2 cellular contexts compared by ENCODE assay signal in genomic region chr17:82350182-82351030, GRCh38.
TF ChIP-seq lines count a peak whose summit lies in the region.

No MANE protein-coding gene starts in this region.

TF ChIP-seq in GM12878, 131 proteins besides CTCF, POLR2A, EP300 and RAD21:
- peak; percentile 95 for TF ChIP-seq MLLT1 (IDR thresholded peaks at IDR 0.05)
- TF ChIP-seq SMARCA5 (IDR thresholded peaks at IDR 0.05), result peak; percentile 20; the same call in 1 of the 2 replicates
- 0 out of 4 replicates have a peak, but pooled peaks of 1 of the 2 experiments have one; percentile 10 for TF ChIP-seq IKZF2 (IDR thresholded peaks at IDR 0.05)
- peak; percentile 87; the same call in 1 of the 2 replicates for TF ChIP-seq ZNF217 (IDR thresholded peaks at IDR 0.05)
- TF ChIP-seq ETV6 (conservative IDR thresholded peaks at IDR 0.05 in 1 of 2, IDR thresholded peaks at IDR 0.05 in 1 of 2; ENCODE audit: borderline replicate concordance in 1 of 2, low read depth in 1 of 2), result no peak
- peak; percentile 39; the same call in 1 of the 2 replicates for TF ChIP-seq RUNX3 (IDR thresholded peaks at IDR 0.05; ENCODE audit: low read length)
- TF ChIP-seq DPF2 (IDR thresholded peaks at IDR 0.05), result 0 out of 2 replicates have a peak, but pooled peaks have one; percentile 32
- TF ChIP-seq HDGF (IDR thresholded peaks at IDR 0.05), result 0 out of 2 replicates have a peak, but pooled peaks have one; percentile 13
- TF ChIP-seq NR2F1 (conservative IDR thresholded peaks at IDR 0.05), result peak; percentile 69
- TF ChIP-seq TCF12 (IDR thresholded peaks at IDR 0.05; ENCODE audit: low read depth, low read length), result 0 out of 2 replicates have a peak, but pooled peaks have one; percentile 25
- TF ChIP-seq KLF5 (IDR thresholded peaks at IDR 0.05; ENCODE audit: partially characterized antibody), result no peak
- TF ChIP-seq PAX5 (IDR thresholded peaks at IDR 0.05; ENCODE audit: borderline replicate concordance, low read depth, low read length), result no peak
- TF ChIP-seq E2F4 (IDR thresholded peaks at IDR 0.05; ENCODE audit: low read depth, low read length), result no peak
- peak; percentile 34 to 75; a peak in 2 of 4 replicates for TF ChIP-seq BHLHE40 (IDR thresholded peaks at IDR 0.05; ENCODE audit: borderline replicate concordance in 1 of 2, low read depth in 2 of 2, low read length in 1 of 2)
- TF ChIP-seq IKZF1 (conservative IDR thresholded peaks at IDR 0.05), result peak; percentile 51
- TF ChIP-seq NBN (IDR thresholded peaks at IDR 0.05), result peak; percentile 71
- TF ChIP-seq POLR2AphosphoS2 (IDR thresholded peaks at IDR 0.05; ENCODE audit: low read depth, low read length), result no peak
TF ChIP-seq in GM12878: peak in this region for 12.

TF ChIP-seq in SK-N-SH, 30 proteins besides CTCF, POLR2A, EP300 and RAD21:
- TF ChIP-seq NFIC (IDR thresholded peaks at IDR 0.05; ENCODE audit: borderline replicate concordance), result no peak
- TF ChIP-seq FOSL2 (IDR thresholded peaks at IDR 0.05; ENCODE audit: borderline replicate concordance, low read depth), result no peak
- TF ChIP-seq MAX (IDR thresholded peaks at IDR 0.05; ENCODE audit: low read depth), result no peak
- no peak for TF ChIP-seq IRF3 (IDR thresholded peaks at IDR 0.05; ENCODE audit: low read depth, low read length)
- TF ChIP-seq NRF1 (IDR thresholded peaks at IDR 0.05; ENCODE audit: low read depth, low read length), result no peak
- no peak for TF ChIP-seq USF1 (IDR thresholded peaks at IDR 0.05; ENCODE audit: borderline replicate concordance, low read depth)
- TF ChIP-seq ELF1 (IDR thresholded peaks at IDR 0.05), result no peak
- no peak for TF ChIP-seq CHD2 (IDR thresholded peaks at IDR 0.05; ENCODE audit: low read length, partially characterized antibody)
